23 cellular contexts compared by ENCODE assay signal in genomic region chr15:25582886-25583285, GRCh38.
"Had no signal": no experiment of that assay in that cellular context is flagged by ENCODE, and none has a peak within 500 bp of the region (broad histone marks: within the 10 kb centered on the region; RNA-seq: fewer than 3 reads in every experiment).

No MANE protein-coding gene starts in this region.

- DNase-seq: activated B cell treated with CpG ODN at 0.5 μM for 24 hours; activated CD4-positive, alpha-beta T cell treated with anti-CD3 and anti-CD28 coated beads for 48 hours; activated CD4-positive, alpha-beta T cell treated with anti-CD3 and anti-CD28 coated beads, Interleukin-2, amount 50 U/mL, for 1 hour; activated CD4-positive, alpha-beta T cell treated with anti-CD3 and anti-CD28 coated beads, Interleukin-2, amount 50 U/mL, for 48 hours; activated CD8-positive, alpha-beta memory T cell treated with anti-CD3 and anti-CD28 coated beads for 24 hours; activated CD8-positive, alpha-beta T cell treated with anti-CD3 and anti-CD28 coated beads for 36 hours; activated effector memory CD4-positive, alpha-beta T cell treated with Interleukin-2 at 50 U/mL for 16 hours; activated gamma-delta T cell treated with Interleukin-2 at 50 U/mL for 16 hours; activated naive CD4-positive, alpha-beta T cell treated with anti-CD3 and anti-CD28 coated beads for 36 hours; activated naive CD8-positive, alpha-beta T cell treated with anti-CD3 and anti-CD28 coated beads, Interleukin-2, amount 10 ng/mL, durations not matched to agents 7 days and 5 days; activated T-cell treated with anti-CD3 and anti-CD28 coated beads, Interleukin-2, amount 50 U/mL, for 4 hours; central memory CD4-positive, alpha-beta T cell; cerebellar nuclear complex; dorsolateral prefrontal cortex; effector memory CD8-positive, alpha-beta T cell; erythroblast; foreskin keratinocyte; gastrocnemius medialis; glutamatergic neuron; T-helper 1 cell; T-helper 17 cell; T1000; WERI-Rb-1 had no signal
